29 cellular contexts compared by ENCODE assay signal in genomic region chr1:115672224-115673009, GRCh38. TPM values are rescaled to one million over a fixed set of nuclear protein-coding genes. Genes with fewer than 3 reads are reported as not detected.
DNase-seq lines count a peak whose midpoint lies in the region; ATAC-seq and TF ChIP-seq lines count a peak whose summit lies in the region.
"Had no signal": no experiment of that assay in that cellular context is flagged by ENCODE, and none has a peak within 500 bp of the region (broad histone marks: within the 10 kb centered on the region; RNA-seq: fewer than 3 reads in every experiment).

No MANE protein-coding gene starts in this region.

- H4K20me1 ChIP-seq in DND-41 (ENCODE audit: insufficient read depth, low read length): 0 out of 2 replicates have a peak, but pooled peaks cover 11% of the 10 kb centered on the region

- no peak overlapping the region for H4K8ac ChIP-seq in trophoblast cell (ENCODE audit: low read depth, low read length)

- no peak overlapping the region for H2BK120ac ChIP-seq in trophoblast cell (ENCODE audit: insufficient read depth, low read length, poor library complexity)

- H3K4me3 ChIP-seq in DND-41 (ENCODE audit: low read depth in 1 of 2, low read length in 2 of 2) (no peak overlapping the region), endodermal cell (ENCODE audit: low read length) (no peak overlapping the region), trophoblast cell (ENCODE audit: low read depth, low read length) (no peak overlapping the region)
- peak overlapping the region; percentile 65 for H3K4me3 ChIP-seq in Jurkat, Clone E6-1 (ENCODE audit: low read length)
- H3K4me3 ChIP-seq: body of pancreas, dorsolateral prefrontal cortex, MG63, neural progenitor cell, Peyer's patch, SJCRH30, upper lobe of right lung had no signal

- H3K36me3 ChIP-seq in DND-41 (ENCODE audit: insufficient read depth, low read length) (peaks cover 23% of the 10 kb centered on the region), endodermal cell (ENCODE audit: control insufficient read depth, insufficient read depth, low read length) (peaks cover 96% of the 10 kb centered on the region), trophoblast cell (ENCODE audit: control insufficient read depth in 1 of 2, insufficient read depth in 2 of 2, low read length in 2 of 2) (peaks cover 3 to 9% of the 10 kb centered on the region in 2 experiments)
- H3K36me3 ChIP-seq: neural progenitor cell, Peyer's patch, upper lobe of right lung had no signal

- H2BK12ac ChIP-seq in trophoblast cell (ENCODE audit: low read length): no peak overlapping the region

- H3K9me3 Mint-ChIP-seq in endodermal cell: no peaks in the 10 kb centered on the region
- H3K9me3 Mint-ChIP-seq: immature natural killer cell had no signal

- no peak overlapping the region; the same call in 1 of the 2 replicates for H3K9ac ChIP-seq in DND-41 (ENCODE audit: low read depth, low read length)
- H3K9ac ChIP-seq in endodermal cell (ENCODE audit: extremely low read depth, low read length, poor library complexity, severe bottlenecking): no peak overlapping the region
- no peak overlapping the region for H3K9ac ChIP-seq in trophoblast cell (ENCODE audit: low read length)
- H3K9ac ChIP-seq: neural progenitor cell, parathyroid adenoma had no signal

- H3K4me3 Mint-ChIP-seq in endodermal cell: no peak overlapping the region
- H3K4me3 Mint-ChIP-seq: memory B cell; neural progenitor cell; stimulated activated effector memory CD8-positive, alpha-beta T cell treated with anti-CD3 and anti-CD28 coated beads, Interleukin-12 subunit alpha, Interleukin-12 subunit beta, amount 100 ng/mL, for 72 hours had no signal

- H3K4me2 ChIP-seq in DND-41 (ENCODE audit: insufficient read depth, low read length) (no peak overlapping the region), trophoblast cell (ENCODE audit: low read length) (no peak overlapping the region)
- H3K4me2 ChIP-seq: neural progenitor cell had no signal

- DNase-seq in DND-41 (no peak), endodermal cell (no peak), trophoblast cell (no peak), DMS79 (lab: John Stamatoyannopoulos, UW) (no peak)
- DNase-seq in Jurkat, Clone E6-1 (ENCODE audit: low read depth, low spot score): no peak
- DNase-seq: activated CD8-positive, alpha-beta memory T cell treated with anti-CD3 and anti-CD28 coated beads for 24 hours; activated naive CD4-positive, alpha-beta T cell treated with anti-CD3 and anti-CD28 coated beads, Interleukin-2, amount 50 U/mL, for 16 hours; activated T-cell treated with anti-CD3 and anti-CD28 coated beads for 4 hours; dorsolateral prefrontal cortex; GOT3; immature natural killer cell; KBM-7; MG63; NCI-H1105; NCI-H524; SW 1271; T-helper 9 cell; upper lobe of right lung had no signal

- H2BK5ac ChIP-seq in trophoblast cell (ENCODE audit: low read depth, low read length, poor library complexity): peak overlapping the region; percentile 25

- H3K9me3 ChIP-seq in DND-41 (ENCODE audit: insufficient read depth, low read length, severe bottlenecking): no peaks in the 10 kb centered on the region
- peaks cover 6% of the 10 kb centered on the region for H3K9me3 ChIP-seq in endodermal cell (ENCODE audit: control insufficient read depth, low read length)
- H3K9me3 ChIP-seq in trophoblast cell (ENCODE audit: insufficient read depth, low read depth, low read length): no peaks in the 10 kb centered on the region
- H3K9me3 ChIP-seq: body of pancreas, Peyer's patch, upper lobe of right lung had no signal

- no peaks in the 10 kb centered on the region for H3K27me3 Mint-ChIP-seq in endodermal cell (ENCODE audit: insufficient read depth)
- H3K27me3 Mint-ChIP-seq: memory B cell had no signal

- H3K14ac ChIP-seq in trophoblast cell (ENCODE audit: low read length): no peak overlapping the region

- peaks cover 28% of the 10 kb centered on the region for H3K4me1 Mint-ChIP-seq in endodermal cell
- H3K4me1 Mint-ChIP-seq: memory B cell; stimulated activated effector memory CD8-positive, alpha-beta T cell treated with anti-CD3 and anti-CD28 coated beads, Interleukin-12 subunit alpha, Interleukin-12 subunit beta, amount 100 ng/mL, for 72 hours had no signal

- TF ChIP-seq CTCF in DND-41 (IDR thresholded peaks at IDR 0.05; ENCODE audit: borderline replicate concordance, extremely low read depth, low read length, poor library complexity, severe bottlenecking) (no peak), endodermal cell (conservative IDR thresholded peaks at IDR 0.05) (no peak)

- H3K18ac ChIP-seq in trophoblast cell (ENCODE audit: low read length): peak overlapping the region; percentile 28

- H2AFZ ChIP-seq in DND-41 (ENCODE audit: low read depth, low read length) (no peak overlapping the region), trophoblast cell (ENCODE audit: insufficient read depth, low read length, poor library complexity) (no peak overlapping the region)
- H2AFZ ChIP-seq: neural progenitor cell, parathyroid adenoma had no signal

- no peak overlapping the region for H3K23ac ChIP-seq in trophoblast cell (ENCODE audit: low read length)

- peaks cover 39% of the 10 kb centered on the region for H3K79me2 ChIP-seq in DND-41 (ENCODE audit: insufficient read depth, low read length)
- peaks cover 2% of the 10 kb centered on the region for H3K79me2 ChIP-seq in trophoblast cell (ENCODE audit: control insufficient read depth, insufficient read depth, low read length, poor library complexity)
- H3K79me2 ChIP-seq: parathyroid adenoma had no signal

- peak overlapping the region; percentile 97 for H3K27ac ChIP-seq in DND-41 (ENCODE audit: low read length)
- no peak overlapping the region for H3K27ac ChIP-seq in endodermal cell (ENCODE audit: low read depth, low read length)
- H3K27ac ChIP-seq in trophoblast cell (ENCODE audit: low read depth, low read length): no peak overlapping the region
- H3K27ac ChIP-seq: body of pancreas, C4-2B, dorsolateral prefrontal cortex, neural progenitor cell, parathyroid adenoma, upper lobe of right lung had no signal

- WGBS in endodermal cell (ENCODE audit: insufficient coverage in 1 of 2, insufficient read length in 1 of 2), 2 experiments: 94 to 95% methylated on average over 13 of the region's 13 CpGs
- no CpG with 5 or more reads among the region's 13 CpGs for WGBS in trophoblast cell (ENCODE audit: extremely low coverage, insufficient coverage, insufficient read length)

- no peak overlapping the region for H4K91ac ChIP-seq in trophoblast cell (ENCODE audit: low read depth, low read length)

- no peak for ATAC-seq in DND-41 (ENCODE audit: insufficient read depth, low read depth)
- ATAC-seq in GM21381 (IDR thresholded peaks at IDR 0.05; ENCODE audit: unreplicated experiment): no peak
- no peak for ATAC-seq in HG03108 (IDR thresholded peaks at IDR 0.05; ENCODE audit: unreplicated experiment)
- ATAC-seq: body of pancreas, upper lobe of right lung had no signal

- H3K4me1 ChIP-seq in DND-41 (ENCODE audit: insufficient read depth, low read length) (peaks cover 51% of the 10 kb centered on the region), endodermal cell (ENCODE audit: control insufficient read depth, insufficient read depth, low read length) (peaks cover 16% of the 10 kb centered on the region), trophoblast cell (ENCODE audit: control insufficient read depth in 1 of 2, insufficient read depth in 2 of 2, low read length in 2 of 2) (peaks cover 16 to 24% of the 10 kb centered on the region in 2 experiments)
- H3K4me1 ChIP-seq: parathyroid adenoma, upper lobe of right lung had no signal

- H3K4ac ChIP-seq in trophoblast cell (ENCODE audit: low read depth, low read length): no peak overlapping the region

- H3K27ac Mint-ChIP-seq in endodermal cell: peak overlapping the region; percentile 13
- H3K27ac Mint-ChIP-seq: activated T-helper 2 cell treated with anti-CD3 and anti-CD28 coated beads, Interferon-gamma antibody, Interleukin-2, Interleukin-4, amounts not matched to agents 10 μg/mL and 5 μg/mL and 100 μg/mL, durations not matched to agents 14 hours and 24 hours and 36 hours; memory B cell; stimulated activated effector memory CD8-positive, alpha-beta T cell treated with anti-CD3 and anti-CD28 coated beads, Interleukin-12 subunit alpha, Interleukin-12 subunit beta, amount 100 ng/mL, for 72 hours had no signal

- peaks cover 12% of the 10 kb centered on the region for H3K79me1 ChIP-seq in trophoblast cell (ENCODE audit: low read length)

- H3K27me3 ChIP-seq in DND-41 (ENCODE audit: insufficient read depth, low read length, poor library complexity): no peaks in the 10 kb centered on the region
- no peaks in the 10 kb centered on the region for H3K27me3 ChIP-seq in endodermal cell (ENCODE audit: control insufficient read depth, insufficient read depth, low read length, poor library complexity, severe bottlenecking)
- no peaks in the 10 kb centered on the region for H3K27me3 ChIP-seq in trophoblast cell (ENCODE audit: insufficient read depth, low read length)
- H3K27me3 ChIP-seq: body of pancreas, dorsolateral prefrontal cortex, MG63, neural progenitor cell, Peyer's patch, SJCRH30, upper lobe of right lung had no signal

- H2AK5ac ChIP-seq in trophoblast cell (ENCODE audit: low read length): no peak overlapping the region

- no peak overlapping the region for H4K12ac ChIP-seq in trophoblast cell (ENCODE audit: low read depth, low read length)

- H3K36me3 Mint-ChIP-seq in endodermal cell (ENCODE audit: low read depth): peaks cover 74% of the 10 kb centered on the region
- H3K36me3 Mint-ChIP-seq: stimulated activated effector memory CD8-positive, alpha-beta T cell treated with anti-CD3 and anti-CD28 coated beads, Interleukin-12 subunit alpha, Interleukin-12 subunit beta, amount 100 ng/mL, for 72 hours had no signal

RNA-seq across cellular contexts. Expression of gene VANGL1, which starts 30.6 kb away (rescaled TPM):
- 54.8 TPM for polyA plus RNA-seq in Jurkat, Clone E6-1 (2012; ENCODE audit: insufficient read depth, insufficient read length)
- total RNA-seq in endodermal cell: 10 to 100 TPM; 47.2 to 66.4 TPM
- 14.6 TPM for polyA plus RNA-seq in endodermal cell (2013, experiment 1 of 2)
- 16.4 TPM for polyA plus RNA-seq in endodermal cell (2013, experiment 2 of 2)
- 14.8 and 15.3 TPM in 2 replicates for polyA plus RNA-seq in trophoblast cell (2013)
